11 cellular contexts compared by ENCODE assay signal in the genomic region with DNA sequence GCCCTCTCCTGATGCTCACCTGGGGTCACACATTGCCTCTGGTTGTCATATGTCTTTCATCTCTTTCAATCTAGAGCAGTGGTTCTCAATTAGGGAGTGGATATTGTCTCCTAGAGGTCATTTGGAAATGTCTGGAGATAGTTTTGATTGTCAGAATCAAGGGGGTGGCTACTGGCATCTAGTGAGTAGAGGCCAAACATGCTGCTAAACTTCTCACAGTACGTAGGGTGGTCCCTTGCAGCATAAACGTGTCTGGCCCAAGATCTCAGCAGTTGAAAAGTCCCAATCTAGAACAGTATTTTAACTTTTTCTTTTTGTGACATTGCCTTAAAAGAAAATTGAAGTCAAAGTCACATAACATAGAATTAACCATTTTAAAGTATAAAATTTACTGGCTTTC. TPM values are rescaled to one million over a fixed set of nuclear protein-coding genes. Genes with fewer than 3 reads are reported as not detected.
DNase-seq lines count a peak whose midpoint lies in the region; ATAC-seq, FAIRE-seq and TF ChIP-seq lines count a peak whose summit lies in the region.
"Had no signal": no experiment of that assay in that cellular context is flagged by ENCODE, and none has a peak within 500 bp of the region (broad histone marks: within the 10 kb centered on the region; RNA-seq: fewer than 3 reads in every experiment).

No MANE protein-coding gene starts in this region.

- no peaks in the 10 kb centered on the region for H3K9me3 Mint-ChIP-seq in CD8-positive, alpha-beta T cell
- no peaks in the 10 kb centered on the region for H3K9me3 Mint-ChIP-seq in GM23338
- no peaks in the 10 kb centered on the region for H3K9me3 Mint-ChIP-seq in activated CD8-positive, alpha-beta T cell treated with anti-CD3 and anti-CD28 coated beads for 36 hours
- no peaks in the 10 kb centered on the region for H3K9me3 Mint-ChIP-seq in naive thymus-derived CD4-positive, alpha-beta T cell

- H3K36me3 Mint-ChIP-seq in CD8-positive, alpha-beta T cell, result peaks cover 38% of the 10 kb centered on the region
- H3K36me3 Mint-ChIP-seq in GM23338 (ENCODE audit: low read depth), result peaks cover 35% of the 10 kb centered on the region
- H3K36me3 Mint-ChIP-seq in activated CD8-positive, alpha-beta T cell treated with anti-CD3 and anti-CD28 coated beads for 36 hours (ENCODE audit: low read depth), result peaks cover 45% of the 10 kb centered on the region
- H3K36me3 Mint-ChIP-seq in naive thymus-derived CD4-positive, alpha-beta T cell, result peaks cover 0 to 30% (median 27%) of the 10 kb centered on the region in 5 donors

- 91% methylated on average over 2 of the region's 2 CpGs for WGBS in HepG2 (ENCODE audit: low lambda C conversion rate)

- intact Hi-C loops in CD8-positive, alpha-beta T cell (cut with DNase I, micrococcal nuclease), result loop anchor here in 1 of 2 experiments (2.0 kb wide), 1 partner anchor 33 kb away; no protein-coding TSS in a partner anchor
- intact Hi-C loops in activated CD8-positive, alpha-beta T cell treated with anti-CD3 and anti-CD28 coated beads for 36 hours (cut with micrococcal nuclease), result loop anchor here (5.0 kb wide), 1 partner anchor 64 kb away; a partner anchor contains a TSS
- intact Hi-C loops in naive thymus-derived CD4-positive, alpha-beta T cell (cut with micrococcal nuclease), result loop anchor here (1.0 to 2.0 kb wide), 5 partner anchors 11 to 63 kb away; a partner anchor contains a TSS
- intact Hi-C loops in HepG2 (cut with micrococcal nuclease; ENCODE audit: unreplicated experiment), result no loop called here

- peaks cover 49% of the 10 kb centered on the region for H3K4me1 ChIP-seq in CD8-positive, alpha-beta T cell (ENCODE audit: insufficient read depth, low read length)
- H3K4me1 ChIP-seq in GM23338 (ENCODE audit: insufficient read depth) (peaks cover 6% of the 10 kb centered on the region; the same call in 1 of the 2 replicates), HepG2 (ENCODE audit: insufficient read depth, low read length) (peaks cover 55% of the 10 kb centered on the region)
- peaks cover 4 to 53% of the 10 kb centered on the region in 2 donors for H3K4me1 ChIP-seq in naive thymus-derived CD4-positive, alpha-beta T cell (ENCODE audit: control insufficient read depth in 2 of 2, insufficient read depth in 2 of 2, low read length in 2 of 2)

- no peak for TF ChIP-seq POLR2A in HepG2 (IDR thresholded peaks at IDR 0.05; ENCODE audit: insufficient read depth in 1 of 2, low read depth in 2 of 2, low read length in 2 of 2)

- no peak for TF ChIP-seq CTCF in CD8-positive, alpha-beta T cell (IDR thresholded peaks at IDR 0.05)
- TF ChIP-seq CTCF in GM23338 (conservative IDR thresholded peaks at IDR 0.05; ENCODE audit: low read depth in 2 of 2) (no peak), HepG2 (CRISPR knock-in tag; IDR thresholded peaks at IDR 0.05) (no peak)
- TF ChIP-seq CTCF in activated CD8-positive, alpha-beta T cell treated with anti-CD3 and anti-CD28 coated beads for 36 hours (IDR thresholded peaks at IDR 0.05), result no peak

- no peak for FAIRE-seq in HepG2 (lab: Jason Lieb, UNC)

- no peak overlapping the region for H3K9ac ChIP-seq in HepG2 (ENCODE audit: insufficient read depth, low read depth, low read length)

- H3K27ac ChIP-seq in CD8-positive, alpha-beta T cell (ENCODE audit: low read depth, low read length), result no peak overlapping the region
- H3K27ac ChIP-seq in GM23338 (ENCODE audit: low read depth) (peak overlapping the region; percentile 61; the same call in 1 of the 2 replicates), HepG2 (ENCODE audit: extremely low read length, insufficient read depth, low read length) (no peak overlapping the region)
- H3K27ac ChIP-seq in naive thymus-derived CD4-positive, alpha-beta T cell (ENCODE audit: low read depth, low read length), result peak overlapping the region; percentile 44

- H3K27me3 Mint-ChIP-seq in CD8-positive, alpha-beta T cell (ENCODE audit: low read depth), result no peaks in the 10 kb centered on the region
- no peaks in the 10 kb centered on the region for H3K27me3 Mint-ChIP-seq in GM23338 (ENCODE audit: insufficient read depth, low read depth, poor library complexity)
- no peaks in the 10 kb centered on the region for H3K27me3 Mint-ChIP-seq in activated CD8-positive, alpha-beta T cell treated with anti-CD3 and anti-CD28 coated beads for 36 hours
- no peaks in the 10 kb centered on the region for H3K27me3 Mint-ChIP-seq in naive thymus-derived CD4-positive, alpha-beta T cell

- no peak for TF ChIP-seq EP300 in HepG2 (IDR thresholded peaks at IDR 0.05; ENCODE audit: low read depth in 2 of 2, low read length in 2 of 2)
- no peak for TF ChIP-seq EP300 in HepG2 (CRISPR knock-in tag; IDR thresholded peaks at IDR 0.05; ENCODE audit: borderline replicate concordance)

- no peaks in the 10 kb centered on the region for H3K36me3 ChIP-seq in CD8-positive, alpha-beta T cell (ENCODE audit: insufficient read depth, low read length)
- no peaks in the 10 kb centered on the region; the same call in 1 of the 2 replicates for H3K36me3 ChIP-seq in GM23338 (ENCODE audit: insufficient read depth)
- peaks cover 0 to 13% (median 5%) of the 10 kb centered on the region in 3 experiments for H3K36me3 ChIP-seq in naive thymus-derived CD4-positive, alpha-beta T cell (ENCODE audit: control insufficient read depth in 2 of 3, insufficient read depth in 3 of 3, low read length in 3 of 3)
- peaks cover 6 to 15% of the 10 kb centered on the region in 2 experiments; a peak in 4 of 5 replicates for H3K36me3 ChIP-seq in HepG2 (replicated peaks in 1 of 2; ENCODE audit: control insufficient read depth in 1 of 2, insufficient read depth in 2 of 2, low read length in 2 of 2)

- in situ Hi-C loops in HepG2 (cut with HindIII; ENCODE audit: extremely low pct_ligation_motif_present, low pct_unique_long_range_greater_than_20kb), result no loop called here

- H3K9me2 ChIP-seq in GM23338 (ENCODE audit: insufficient read depth), result no peaks in the 10 kb centered on the region

- no peaks in the 10 kb centered on the region for H3K9me3 ChIP-seq in CD8-positive, alpha-beta T cell (ENCODE audit: low read length)
- H3K9me3 ChIP-seq in naive thymus-derived CD4-positive, alpha-beta T cell (ENCODE audit: control insufficient read depth in 2 of 3, low read length in 3 of 3), result no peaks in the 10 kb centered on the region
- no peaks in the 10 kb centered on the region for H3K9me3 ChIP-seq in HepG2 (ENCODE audit: low read length)

- ATAC-seq in CD8-positive, alpha-beta T cell, result no peak
- ATAC-seq in GM23338, result no peak
- no peak for ATAC-seq in activated CD8-positive, alpha-beta T cell treated with anti-CD3 and anti-CD28 coated beads for 36 hours
- ATAC-seq in naive thymus-derived CD4-positive, alpha-beta T cell, result no peak
- ATAC-seq in HepG2, result no peak
- ATAC-seq in GM21717 (IDR thresholded peaks at IDR 0.05; ENCODE audit: unreplicated experiment), result no peak

- no peaks in the 10 kb centered on the region for H3K27me3 ChIP-seq in CD8-positive, alpha-beta T cell (ENCODE audit: insufficient read depth, low read length)
- no peaks in the 10 kb centered on the region for H3K27me3 ChIP-seq in GM23338 (ENCODE audit: insufficient read depth)
- no peaks in the 10 kb centered on the region for H3K27me3 ChIP-seq in naive thymus-derived CD4-positive, alpha-beta T cell (ENCODE audit: control insufficient read depth in 2 of 2, insufficient read depth in 2 of 2, low read length in 2 of 2)
- H3K27me3 ChIP-seq in HepG2 (ENCODE audit: control insufficient read depth in 1 of 2, insufficient read depth in 2 of 2, low read length in 2 of 2), result no peaks in the 10 kb centered on the region

- H3K27ac Mint-ChIP-seq in CD8-positive, alpha-beta T cell, result peak overlapping the region; percentile 83
- H3K27ac Mint-ChIP-seq in GM23338, result no peak overlapping the region
- peak overlapping the region; percentile 86 for H3K27ac Mint-ChIP-seq in activated CD8-positive, alpha-beta T cell treated with anti-CD3 and anti-CD28 coated beads for 36 hours
- H3K27ac Mint-ChIP-seq in naive thymus-derived CD4-positive, alpha-beta T cell, result peak overlapping the region; percentile 21 to 82 (median 60)

- POLR2A ChIA-PET in CD8-positive, alpha-beta T cell (lab: Charles Lee), result no interaction called here
- POLR2A ChIA-PET in activated CD8-positive, alpha-beta T cell treated with anti-CD3 and anti-CD28 coated beads for 36 hours (lab: Charles Lee), result no interaction called here
- POLR2A ChIA-PET in naive thymus-derived CD4-positive, alpha-beta T cell (lab: Charles Lee), result interaction anchor here (1.0 kb wide), 2 partner anchors 20 to 39 kb away, joined by 4 to 7 read pairs; no protein-coding TSS in a partner anchor
- POLR2A ChIA-PET in HepG2 (lab: Yijun Ruan, JAX), result no interaction called here

- BruUV-seq in HepG2 (replicated peaks; lab: Mats Ljungman, UMichigan), result no TSS peak

- DNase-seq in CD8-positive, alpha-beta T cell, result no peak
- no peak for DNase-seq in GM23338 (ENCODE audit: low spot score)
- DNase-seq in activated CD8-positive, alpha-beta T cell treated with anti-CD3 and anti-CD28 coated beads for 36 hours, result no peak
- DNase-seq in naive thymus-derived CD4-positive, alpha-beta T cell, result no peak
- no peak for DNase-seq in HepG2 (ENCODE audit: low spot score)
- no peak for DNase-seq in CD1c-positive myeloid dendritic cell (ENCODE audit: extremely low spot score)
- DNase-seq in GM19238 (ENCODE audit: insufficient read length, low spot score), result no peak
- DNase-seq: central memory CD4-positive, alpha-beta T cell; NCI-H510A; retina had no signal

- H3K4me3 ChIP-seq in CD8-positive, alpha-beta T cell (ENCODE audit: low read depth, low read length), result no peak overlapping the region
- H3K4me3 ChIP-seq in GM23338 (no peak overlapping the region), HepG2 (replicated peaks in 1 of 3; ENCODE audit: insufficient read depth in 1 of 3, low read depth in 2 of 3, low read length in 3 of 3) (no peak overlapping the region)
- no peak overlapping the region for H3K4me3 ChIP-seq in naive thymus-derived CD4-positive, alpha-beta T cell (ENCODE audit: low read length)

- H3K79me2 ChIP-seq in GM23338 (replicated peaks; ENCODE audit: insufficient read depth) (peaks cover 31% of the 10 kb centered on the region), HepG2 (ENCODE audit: insufficient read depth, low read length) (peaks cover 7% of the 10 kb centered on the region)

- H3K4me2 ChIP-seq in GM23338 (no peak overlapping the region), HepG2 (ENCODE audit: low read depth, low read length) (no peak overlapping the region)

- no peaks in the 10 kb centered on the region for H3F3A ChIP-seq in GM23338 (replicated peaks; ENCODE audit: low read depth)

- TF ChIP-seq RAD21 in HepG2 (CRISPR knock-in tag; IDR thresholded peaks at IDR 0.05), result no peak

- H3K4me3 Mint-ChIP-seq in CD8-positive, alpha-beta T cell, result peak overlapping the region; percentile 35
- H3K4me3 Mint-ChIP-seq in GM23338, result no peak overlapping the region
- peak overlapping the region; percentile 41 for H3K4me3 Mint-ChIP-seq in activated CD8-positive, alpha-beta T cell treated with anti-CD3 and anti-CD28 coated beads for 36 hours
- H3K4me3 Mint-ChIP-seq in naive thymus-derived CD4-positive, alpha-beta T cell, result peak overlapping the region; percentile 32 to 70 (median 58)

- H3K4me1 Mint-ChIP-seq in CD8-positive, alpha-beta T cell (ENCODE audit: low read depth), result peaks cover 69% of the 10 kb centered on the region
- H3K4me1 Mint-ChIP-seq in GM23338, result peaks cover 5% of the 10 kb centered on the region; the same call in 2 of the 3 replicates
- H3K4me1 Mint-ChIP-seq in activated CD8-positive, alpha-beta T cell treated with anti-CD3 and anti-CD28 coated beads for 36 hours (ENCODE audit: low read depth), result peaks cover 67% of the 10 kb centered on the region
- H3K4me1 Mint-ChIP-seq in naive thymus-derived CD4-positive, alpha-beta T cell, result peaks cover 38 to 90% (median 74%) of the 10 kb centered on the region in 7 donors

- no peaks in the 10 kb centered on the region; the same call in none of the 2 replicates for H4K20me1 ChIP-seq in GM23338 (replicated peaks; ENCODE audit: insufficient read depth)
- peaks cover 8% of the 10 kb centered on the region; the same call in 1 of the 2 replicates for H4K20me1 ChIP-seq in HepG2 (ENCODE audit: insufficient read depth, low read length)

- CTCF ChIA-PET in CD8-positive, alpha-beta T cell (lab: Charles Lee), result no interaction called here
- CTCF ChIA-PET in activated CD8-positive, alpha-beta T cell treated with anti-CD3 and anti-CD28 coated beads for 36 hours (lab: Charles Lee), result no interaction called here
- CTCF ChIA-PET in naive thymus-derived CD4-positive, alpha-beta T cell (lab: Charles Lee), result no interaction called here
- CTCF ChIA-PET in HepG2 (lab: Yijun Ruan, JAX; ENCODE audit: low intra/inter-chr PET ratio, low total read pairs), result no interaction called here

- H2AFZ ChIP-seq in GM23338 (no peak overlapping the region), HepG2 (ENCODE audit: low read length) (no peak overlapping the region)

RNA-seq across cellular contexts. Expression of a gene that starts 30.5 kb away (rescaled TPM):
- total RNA-seq in CD8-positive, alpha-beta T cell, result not detected
- total RNA-seq in GM23338 (2014; rRNA removed; shearing (Covaris generic)), result 0.10 TPM in 1 of 2 replicates, not detected in the other
- polyA plus RNA-seq in GM23338 (2016; fragmentation: Nextera tagmentation; extraction: Ambion mirVana) (not detected in 2 replicates), HepG2 (2011; rRNA removed) (0.05 and 0.07 TPM in 2 replicates)
- total RNA-seq in activated CD8-positive, alpha-beta T cell treated with anti-CD3 and anti-CD28 coated beads for 36 hours, result not detected
- under 1 TPM in 1 of 5 experiments, not detected in 4; 0.17 TPM for total RNA-seq in naive thymus-derived CD4-positive, alpha-beta T cell
- under 1 TPM; 0.15 to 0.37 TPM for polyA plus RNA-seq in naive thymus-derived CD4-positive, alpha-beta T cell
- total RNA-seq in HepG2 (2016; rRNA removed; fragmentation: Illumina TruSeq; extraction: Trizol), result not detected in 2 replicates
- not detected in 2 replicates for total RNA-seq in HepG2 (2016; cell fraction: cytosol; rRNA removed; fragmentation: Illumina TruSeq; extraction: Trizol; ENCODE audit: low read depth)
- 0.04 TPM in 1 of 2 replicates, not detected in the other for total RNA-seq in HepG2 (2016; cell fraction: insoluble cytoplasmic fraction; rRNA removed; fragmentation: Illumina TruSeq; extraction: Trizol)
- total RNA-seq in HepG2 (2016; cell fraction: membrane; rRNA removed; fragmentation: Illumina TruSeq; extraction: Trizol), result not detected in 2 replicates
- total RNA-seq in HepG2 (2016; cell fraction: nucleus; rRNA removed; fragmentation: Illumina TruSeq; extraction: Trizol), result not detected in 2 replicates
- polyA plus RNA-seq in HepG2 (2011; cell fraction: cytosol; rRNA removed), result 0.03 TPM in 2 replicates
- polyA plus RNA-seq in HepG2 (2011; cell fraction: nucleus; rRNA removed), result 0.23 and 0.38 TPM in 2 replicates
- polyA plus RNA-seq in HepG2 (2012), result 0.08 and 0.11 TPM in 2 replicates
- polyA plus RNA-seq in HepG2 (2016; cell fraction: cytosol; fragmentation: Illumina TruSeq; extraction: Trizol; ENCODE audit: low read depth), result not detected in 2 replicates
- polyA plus RNA-seq in HepG2 (2016; cell fraction: insoluble cytoplasmic fraction; fragmentation: Illumina TruSeq; extraction: Trizol; ENCODE audit: low read depth), result not detected in 2 replicates
- polyA plus RNA-seq in HepG2 (2016; cell fraction: membrane; fragmentation: Illumina TruSeq; extraction: Trizol; ENCODE audit: low read depth), result not detected in 2 replicates
- polyA plus RNA-seq in HepG2 (2016; cell fraction: nucleus; fragmentation: Illumina TruSeq; extraction: Trizol; ENCODE audit: insufficient read depth, low read depth), result not detected in 2 replicates
- polyA minus RNA-seq in HepG2 (2011; rRNA and poly(A)+ RNA removed; ENCODE audit: low replicate concordance), result 0.09 and 0.24 TPM in 2 replicates
- not detected in 2 replicates for polyA minus RNA-seq in HepG2 (2011; cell fraction: cytosol; rRNA and poly(A)+ RNA removed)
- polyA minus RNA-seq in HepG2 (2011; cell fraction: nucleus; rRNA and poly(A)+ RNA removed), result 0.25 and 0.39 TPM in 2 replicates

Comparison
In these comparisons a context has a peak if more than half of its experiments do, and no peak if none do; other contexts are left out.
1. H3K27ac ChIP-seq: peak in GM23338 (single experiment) and naive thymus-derived CD4-positive, alpha-beta T cell (single experiment); none in CD8-positive, alpha-beta T cell (single experiment) and HepG2 (single experiment).